10 cellular contexts compared by ENCODE assay signal in genomic region chr1:89311757-89312156, GRCh38. TPM values are rescaled to one million over a fixed set of nuclear protein-coding genes. Genes with fewer than 3 reads are reported as not detected.
DNase-seq lines count a peak whose midpoint lies in the region; ATAC-seq, FAIRE-seq and TF ChIP-seq lines count a peak whose summit lies in the region.
"Had no signal": no experiment of that assay in that cellular context is flagged by ENCODE, and none has a peak within 500 bp of the region (broad histone marks: within the 10 kb centered on the region; RNA-seq: fewer than 3 reads in every experiment).

No MANE protein-coding gene starts in this region.

- peaks cover 0 to 20% (median 10%) of the 10 kb centered on the region in 8 donors for H3K9me3 Mint-ChIP-seq in CD4-positive, alpha-beta memory T cell
- H3K9me3 Mint-ChIP-seq in activated naive CD4-positive, alpha-beta T cell treated with anti-CD3 and anti-CD28 coated beads, Interleukin-2, amount 50 U/mL, for 72 hours, result peaks cover 22 to 25% of the 10 kb centered on the region in 2 donors

- TF ChIP-seq CTCF in right lobe of liver (IDR thresholded peaks at IDR 0.05) (no peak), gastroesophageal sphincter (IDR thresholded peaks at IDR 0.05) (no peak), GM10266 (IDR thresholded peaks at IDR 0.05; ENCODE audit: control insufficient read depth, insufficient read depth, low read depth, missing control alignments) (no peak)

- H3K36me3 ChIP-seq in CD4-positive, alpha-beta memory T cell (ENCODE audit: insufficient read depth, low read length), result no peaks in the 10 kb centered on the region
- H3K36me3 ChIP-seq in right lobe of liver (no peaks in the 10 kb centered on the region), gastroesophageal sphincter (no peaks in the 10 kb centered on the region)

- peak in 1 of 5 donors; percentile 9 for DNase-seq in CD4-positive, alpha-beta memory T cell
- DNase-seq in H54 (ENCODE audit: insufficient read length, low spot score) (no peak), right lobe of liver (peak in 1 of 3 donors; percentile 56), NCI-H1048 (lab: John Stamatoyannopoulos, UW) (no peak), inferior parietal cortex (ENCODE audit: extremely low spot score) (no peak), GM10266 (ENCODE audit: extremely low spot score) (no peak)
- DNase-seq in activated naive CD4-positive, alpha-beta T cell treated with anti-CD3 and anti-CD28 coated beads, Interleukin-2, amount 50 U/mL, for 72 hours (ENCODE audit: low spot score in 2 of 2), result no peak

- H3K4me1 ChIP-seq in CD4-positive, alpha-beta memory T cell (ENCODE audit: insufficient read depth, low read length), result peaks cover 50% of the 10 kb centered on the region
- peaks cover 0 to 36% (median 15%) of the 10 kb centered on the region in 4 donors for H3K4me1 ChIP-seq in right lobe of liver
- H3K4me1 ChIP-seq in gastroesophageal sphincter, result peaks cover 5 to 33% (median 9%) of the 10 kb centered on the region in 3 donors

- ATAC-seq in activated naive CD4-positive, alpha-beta T cell treated with anti-CD3 and anti-CD28 coated beads, Interleukin-2, amount 50 U/mL, for 72 hours, result no peak
- ATAC-seq in right lobe of liver (peak; percentile 66 to 78 (median 76)), gastroesophageal sphincter (no peak)
- ATAC-seq: activated CD4-positive, CD25-positive, alpha-beta regulatory T cell treated with anti-CD3 and anti-CD28 coated beads, Interleukin-2, amount 50 U/mL, for 24 hours had no signal

- no peak overlapping the region for H3K27ac ChIP-seq in CD4-positive, alpha-beta memory T cell (ENCODE audit: low read depth, low read length)
- peak overlapping the region; percentile 35 to 72 (median 65) for H3K27ac ChIP-seq in right lobe of liver
- peak overlapping the region in 1 of 4 donors; percentile 1 for H3K27ac ChIP-seq in gastroesophageal sphincter

- no peak for TF ChIP-seq EP300 in gastroesophageal sphincter (IDR thresholded peaks at IDR 0.05)

- H3K4me1 Mint-ChIP-seq in CD4-positive, alpha-beta memory T cell, result peaks cover 28 to 53% (median 38%) of the 10 kb centered on the region in 4 donors

- POLR2A ChIA-PET in CD4-positive, alpha-beta memory T cell (lab: Charles Lee; ENCODE audit: partially characterized antibody), result interaction anchor here (0.6 to 4.2 kb wide), 14 partner anchors 11 to 186 kb away, joined by 3 to 52 read pairs (median 4); partner anchors contain the start of genes GBP2, GBP4 and GBP5

- peak overlapping the region in 7 of 8 donors; percentile 7 to 74 (median 49) for H3K4me3 Mint-ChIP-seq in CD4-positive, alpha-beta memory T cell

- CTCF ChIA-PET in CD4-positive, alpha-beta memory T cell (lab: Charles Lee; ENCODE audit: partially characterized antibody), result interaction anchor here (1.0 to 3.7 kb wide), 10 partner anchors 12 to 328 kb away, joined by 3 to 22 read pairs (median 4); partner anchors contain the start of gene GBP5

- WGBS in right lobe of liver (ENCODE audit: insufficient coverage, low coverage, low lambda C conversion rate, missing lambda C conversion rate), result 14% methylated on average over 2 of the region's 4 CpGs
- WGBS in gastroesophageal sphincter (ENCODE audit: low coverage in 1 of 2), 2 donors, result 54 to 67% methylated on average over 2 to 4 of the region's 4 CpGs

- TF ChIP-seq POLR2A in H54 (IDR thresholded peaks at IDR 0.05; ENCODE audit: low read depth, low read length) (no peak), right lobe of liver (IDR thresholded peaks at IDR 0.05) (no peak), gastroesophageal sphincter (IDR thresholded peaks at IDR 0.05) (no peak)

- H3K9me3 ChIP-seq in CD4-positive, alpha-beta memory T cell (ENCODE audit: control insufficient read depth in 1 of 2, low read length in 2 of 2), result no peaks in the 10 kb centered on the region
- H3K9me3 ChIP-seq in right lobe of liver (no peaks in the 10 kb centered on the region), gastroesophageal sphincter (no peaks in the 10 kb centered on the region)

- peak; percentile 20 for FAIRE-seq in H54 (lab: Jason Lieb, UNC)

- no peak overlapping the region for H3K4me3 ChIP-seq in CD4-positive, alpha-beta memory T cell (ENCODE audit: low read length in 2 of 2)
- H3K4me3 ChIP-seq in right lobe of liver (no peak overlapping the region), gastroesophageal sphincter (no peak overlapping the region)

- H3K27ac Mint-ChIP-seq in CD4-positive, alpha-beta memory T cell, result peak overlapping the region; percentile 3 to 91 (median 78)
- peak overlapping the region; percentile 88 to 99 for H3K27ac Mint-ChIP-seq in activated naive CD4-positive, alpha-beta T cell treated with anti-CD3 and anti-CD28 coated beads, Interleukin-2, amount 50 U/mL, for 72 hours

- intact Hi-C loops in CD4-positive, alpha-beta memory T cell (cut with micrococcal nuclease), result loop anchor here (5.0 kb wide), 2 partner anchors 34 to 46 kb away; no protein-coding TSS in a partner anchor
- intact Hi-C loops in right lobe of liver (cut with DNase I), result no loop called here

- H3K27me3 Mint-ChIP-seq in CD4-positive, alpha-beta memory T cell, result no peaks in the 10 kb centered on the region

- H3K27me3 ChIP-seq in CD4-positive, alpha-beta memory T cell (ENCODE audit: insufficient read depth, low read length), result no peaks in the 10 kb centered on the region
- H3K27me3 ChIP-seq in right lobe of liver (no peaks in the 10 kb centered on the region), gastroesophageal sphincter (no peaks in the 10 kb centered on the region)

- peaks cover 3 to 17% of the 10 kb centered on the region in 2 donors for H3K36me3 Mint-ChIP-seq in CD4-positive, alpha-beta memory T cell
- peaks cover 36 to 65% of the 10 kb centered on the region in 2 donors for H3K36me3 Mint-ChIP-seq in activated naive CD4-positive, alpha-beta T cell treated with anti-CD3 and anti-CD28 coated beads, Interleukin-2, amount 50 U/mL, for 72 hours

RNA-seq across cellular contexts. Expression of gene GBP5, which starts 39.1 kb away (rescaled TPM):
- 10 to 100 TPM; 76.3 to 79.2 TPM for total RNA-seq in CD4-positive, alpha-beta memory T cell
- 100 to 1,000 TPM in 1 of 2 donors, 10 to 100 TPM in 1; 37.9 to 124 TPM for polyA plus RNA-seq in CD4-positive, alpha-beta memory T cell
- total RNA-seq in activated naive CD4-positive, alpha-beta T cell treated with anti-CD3 and anti-CD28 coated beads, Interleukin-2, amount 50 U/mL, for 72 hours, result 100 to 1,000 TPM in 1 of 2 donors, 10 to 100 TPM in 1; 86.8 to 151 TPM
- total RNA-seq in right lobe of liver, result 1 to 10 TPM in 5 of 6 experiments, under 1 TPM in 1; 0.44 to 5.0 (median 1.5) TPM
- 1 to 10 TPM in 2 of 4 donors, under 1 TPM in 2; 0.27 to 3.0 (median 1.8) TPM for total RNA-seq in gastroesophageal sphincter

RNA-seq across cellular contexts. Expression of gene GBP6, which starts 52.1 kb away (rescaled TPM):
- under 1 TPM; 0.17 to 0.23 TPM for total RNA-seq in CD4-positive, alpha-beta memory T cell
- under 1 TPM; 0.17 to 0.30 TPM for polyA plus RNA-seq in CD4-positive, alpha-beta memory T cell
- under 1 TPM; 0.11 to 0.31 TPM for total RNA-seq in activated naive CD4-positive, alpha-beta T cell treated with anti-CD3 and anti-CD28 coated beads, Interleukin-2, amount 50 U/mL, for 72 hours
- total RNA-seq in right lobe of liver (under 1 TPM in 3 of 6 experiments, not detected in 3; 0.06 to 0.15 (median 0.07) TPM), gastroesophageal sphincter (10 to 100 TPM in 1 of 4 donors, 1 to 10 TPM in 1, under 1 TPM in 1, not detected in 1; 0.54 to 16.7 (median 1.6) TPM)
- total RNA-seq: dermis microvascular lymphatic vessel endothelial cell had no signal

Comparison
In these comparisons a context has a peak if more than half of its experiments do, and no peak if none do; other contexts are left out.
1. ATAC-seq: peak in right lobe of liver (4 of 4); none in activated naive CD4-positive, alpha-beta T cell treated with anti-CD3 and anti-CD28 coated beads, Interleukin-2, amount 50 U/mL, for 72 hours (0 of 2) and gastroesophageal sphincter (single experiment).
2. RNA of gene GBP5, which starts 39.1 kb away (total RNA-seq): 86.8 to 151 TPM in activated naive CD4-positive, alpha-beta T cell treated with anti-CD3 and anti-CD28 coated beads, Interleukin-2, amount 50 U/mL, for 72 hours and 76.3 to 79.2 TPM in CD4-positive, alpha-beta memory T cell; 0.27 to 3.0 TPM in gastroesophageal sphincter and 0.44 to 5.0 TPM in right lobe of liver; every median in the first group is over 10 times any median in the second.